25 cellular contexts compared by ENCODE assay signal in genomic region chr3:81003817-81004216, GRCh38.
"Had no signal": no experiment of that assay in that cellular context is flagged by ENCODE, and none has a peak within 500 bp of the region (broad histone marks: within the 10 kb centered on the region; RNA-seq: fewer than 3 reads in every experiment).

No MANE protein-coding gene starts in this region.

- ATAC-seq: activated CD4-positive, CD25-positive, alpha-beta regulatory T cell treated with anti-CD3 and anti-CD28 coated beads, Interleukin-2, amount 50 U/mL, for 24 hours; activated CD8-positive, alpha-beta T cell treated with anti-CD3 and anti-CD28 coated beads for 36 hours; activated T-cell treated with anti-CD3 and anti-CD28 coated beads, Interleukin-2, amount 50 U/mL, for 4 hours; activated T-helper 17 cell treated with anti-CD3 and anti-CD28 coated beads, Interleukin-2, amount 50 U/mL, for 72 hours; esophagus mucosa had no signal

- H3K27ac ChIP-seq: brain microvascular endothelial cell, coronary artery, dorsolateral prefrontal cortex, WERI-Rb-1 had no signal

- H3K36me3 ChIP-seq: brain microvascular endothelial cell, WERI-Rb-1 had no signal

- H3K4me3 ChIP-seq: coronary artery, dorsolateral prefrontal cortex had no signal

- H3K27me3 ChIP-seq: brain microvascular endothelial cell, dorsolateral prefrontal cortex had no signal

- DNase-seq: activated B cell treated with CpG ODN at 0.5 μM for 24 hours; activated CD4-positive, alpha-beta T cell treated with anti-CD3 and anti-CD28 coated beads for 48 hours; activated CD4-positive, alpha-beta T cell treated with anti-CD3 and anti-CD28 coated beads, Interleukin-2, amount 50 U/mL, for 1 hour; activated CD4-positive, alpha-beta T cell treated with anti-CD3 and anti-CD28 coated beads, Interleukin-2, amount 50 U/mL, for 48 hours; activated CD8-positive, alpha-beta memory T cell treated with anti-CD3 and anti-CD28 coated beads for 24 hours; activated CD8-positive, alpha-beta T cell treated with anti-CD3 and anti-CD28 coated beads for 36 hours; activated effector memory CD4-positive, alpha-beta T cell treated with Interleukin-2 at 50 U/mL for 16 hours; activated gamma-delta T cell treated with Interleukin-2 at 50 U/mL for 16 hours; activated naive CD4-positive, alpha-beta T cell treated with anti-CD3 and anti-CD28 coated beads, Interleukin-2, amount 50 U/mL, for 16 hours; activated naive CD4-positive, alpha-beta T cell treated with Interleukin-2 at 50 U/mL for 16 hours; activated T-cell treated with anti-CD3 and anti-CD28 coated beads, Interleukin-2, amount 50 U/mL, for 4 hours; amniotic stem cell; anterior cingulate cortex; brain microvascular endothelial cell; dorsolateral prefrontal cortex; effector memory CD4-positive, alpha-beta T cell; endodermal cell; foreskin fibroblast; head of caudate nucleus; T1000; WERI-Rb-1 had no signal
